ENCODE assay signal across 16 cellular contexts in the genomic region with DNA sequence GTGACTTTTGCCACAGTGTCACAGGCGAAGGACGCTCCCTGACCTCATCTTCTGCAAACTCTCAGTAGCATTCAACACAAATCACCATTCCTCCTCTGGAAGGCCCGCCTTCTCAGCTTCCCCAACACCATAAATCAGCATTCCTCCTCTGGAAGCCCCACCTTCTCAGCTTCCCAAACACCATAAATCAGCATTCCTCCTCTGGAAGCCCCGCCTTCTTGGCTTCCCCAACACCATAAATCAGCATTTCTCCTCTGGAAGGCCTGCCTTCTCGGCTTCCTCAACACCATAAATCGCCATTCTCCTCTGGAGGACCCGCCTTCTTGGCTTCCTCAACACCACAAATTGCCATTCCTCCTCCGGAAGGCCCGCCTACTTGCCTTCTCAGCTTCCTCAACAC.
"Had no signal": no experiment of that assay in that cellular context is flagged by ENCODE, and none has a peak within 500 bp of the region (broad histone marks: within the 10 kb centered on the region; RNA-seq: fewer than 3 reads in every experiment).

No MANE protein-coding gene starts in this region.

- DNase-seq: colonic mucosa; dermis blood vessel endothelial cell; endodermal cell; erythroblast; foreskin keratinocyte; kidney glomerular epithelial cell; mammary epithelial cell; occipital lobe; pancreas; right cardiac atrium; small intestine; stimulated activated CD4-positive, alpha-beta T cell treated with anti-CD3 and anti-CD28 coated beads, Interleukin-2, amount 100 ng/mL, for 48 hours; stimulated activated naive CD4-positive, alpha-beta T cell treated with Interleukin-2 at 50 U/mL for 16 hours; trophoblast cell had no signal

- ATAC-seq: foreskin keratinocyte; left lobe of liver; natural killer cell treated with Interleukin-12 subunit alpha and Interleukin-12 subunit beta and Interleukin-15 and Interleukin-18, amount 100 ng/mL, for 72 hours; pancreas; right cardiac atrium had no signal
